17 cellular contexts compared by ENCODE assay signal in genomic region chr3:32794487-32795308, GRCh38. TPM values are rescaled to one million over a fixed set of nuclear protein-coding genes. Genes with fewer than 3 reads are reported as not detected.
DNase-seq lines count a peak whose midpoint lies in the region; ATAC-seq and TF ChIP-seq lines count a peak whose summit lies in the region.
"Had no signal": no experiment of that assay in that cellular context is flagged by ENCODE, and none has a peak within 500 bp of the region (broad histone marks: within the 10 kb centered on the region; RNA-seq: fewer than 3 reads in every experiment).

No MANE protein-coding gene starts in this region.

- H3K36me3 ChIP-seq in mammary epithelial cell (ENCODE audit: insufficient read depth, low read length) (no peaks in the 10 kb centered on the region), PC-9 (ENCODE audit: low read depth) (no peaks in the 10 kb centered on the region), upper lobe of right lung (no peaks in the 10 kb centered on the region)

- H3K4me2 ChIP-seq in mammary epithelial cell (ENCODE audit: insufficient read depth, low read depth, low read length): no peak overlapping the region
- peak overlapping the region; percentile 31; the same call in 1 of the 2 replicates for H3K4me2 ChIP-seq in PC-9

- H3K27me3 ChIP-seq in mammary epithelial cell (ENCODE audit: insufficient read depth, low read length) (no peaks in the 10 kb centered on the region), PC-9 (ENCODE audit: insufficient read depth, low read depth) (no peaks in the 10 kb centered on the region), upper lobe of right lung (no peaks in the 10 kb centered on the region)

- TF ChIP-seq CTCF in mammary epithelial cell (conservative IDR thresholded peaks at IDR 0.05 in 1 of 2, IDR thresholded peaks at IDR 0.05 in 1 of 2; ENCODE audit: extremely low read depth in 1 of 2, insufficient read depth in 1 of 2, low read depth in 1 of 2, low read length in 2 of 2) (no peak), PC-9 (conservative IDR thresholded peaks at IDR 0.05) (no peak), upper lobe of right lung (IDR thresholded peaks at IDR 0.05) (no peak)

- H3K79me2 ChIP-seq in mammary epithelial cell (ENCODE audit: insufficient read depth, low read length) (no peaks in the 10 kb centered on the region), PC-9 (ENCODE audit: low read depth) (no peaks in the 10 kb centered on the region)

- 60% methylated on average over 6 of the region's 8 CpGs for WGBS in mammary epithelial cell (ENCODE audit: low coverage, missing lambda C conversion rate)

- H3K9me3 ChIP-seq in mammary epithelial cell (replicated peaks; ENCODE audit: insufficient read depth, low read length) (no peaks in the 10 kb centered on the region), PC-9 (ENCODE audit: insufficient read depth, low read depth) (no peaks in the 10 kb centered on the region), upper lobe of right lung (no peaks in the 10 kb centered on the region)

- dilution Hi-C loops in mammary epithelial cell (cut with HindIII; ENCODE audit: low sequenced_read_pairs): no loop called here

- no peaks in the 10 kb centered on the region for H4K20me1 ChIP-seq in mammary epithelial cell (ENCODE audit: insufficient read depth, low read length)
- H4K20me1 ChIP-seq in PC-9 (ENCODE audit: insufficient read depth): no peaks in the 10 kb centered on the region

- peak; percentile 99 for ATAC-seq in upper lobe of right lung
- ATAC-seq in HG02852 (IDR thresholded peaks at IDR 0.05; ENCODE audit: unreplicated experiment): no peak
- ATAC-seq: activated CD8-positive, alpha-beta T cell treated with anti-CD3 and anti-CD28 coated beads, Interleukin-2, amount 10 ng/mL, durations not matched to agents 7 days and 5 days; esophagus mucosa; left colon; naive thymus-derived CD4-positive, alpha-beta T cell had no signal

- H3K4me1 ChIP-seq in mammary epithelial cell (ENCODE audit: insufficient read depth, low read length): no peaks in the 10 kb centered on the region
- peaks cover 12% of the 10 kb centered on the region for H3K4me1 ChIP-seq in PC-9 (replicated peaks; ENCODE audit: insufficient read depth)
- peaks cover 4% of the 10 kb centered on the region for H3K4me1 ChIP-seq in upper lobe of right lung

- H2AFZ ChIP-seq in mammary epithelial cell (ENCODE audit: low read depth, low read length): no peak overlapping the region
- no peak overlapping the region for H2AFZ ChIP-seq in PC-9

- in situ Hi-C loops in T47D (cut with HindIII; ENCODE audit: low pct_unique_long_range_greater_than_20kb, low sequenced_read_pairs) (no loop called here), mammary epithelial cell (cut with MboI; ENCODE audit: low sequenced_read_pairs in 2 of 2) (no loop called here)

- intact Hi-C loops in mammary epithelial cell (cut with micrococcal nuclease) (no loop called here), PC-9 (cut with micrococcal nuclease; ENCODE audit: unreplicated experiment) (no loop called here), upper lobe of right lung (cut with DNase I) (no loop called here)

- H3K9ac ChIP-seq in mammary epithelial cell (ENCODE audit: insufficient read depth, low read length): no peak overlapping the region

- H3K4me3 ChIP-seq in mammary epithelial cell (replicated peaks in 1 of 3; ENCODE audit: insufficient read depth in 1 of 3, low read depth in 2 of 3, low read length in 3 of 3) (no peak overlapping the region), PC-9 (no peak overlapping the region), upper lobe of right lung (no peak overlapping the region)

- DNase-seq in T47D (ENCODE audit: low read depth in 1 of 2, low spot score in 1 of 2) (peak; percentile 49 to 85), mammary epithelial cell (no peak), PC-9 (peak in 1 of 2 experiments; percentile 78), iris pigment epithelial cell (ENCODE audit: low read depth) (peak; percentile 65), upper lobe of right lung (peak; percentile 67), NCI-H2196 treated with DMSO at 0.1 percent for 48 hours (lab: John Stamatoyannopoulos, UW; ENCODE audit: unreplicated experiment) (no peak), NCI-H1048 (lab: John Stamatoyannopoulos, UW) (no peak)
- DNase-seq: activated CD8-positive, alpha-beta T cell treated with anti-CD3 and anti-CD28 coated beads, Interleukin-2, amount 10 ng/mL, durations not matched to agents 7 days and 5 days; amniotic stem cell; left colon; naive thymus-derived CD4-positive, alpha-beta T cell; NCI-H1417 treated with DMSO at 0.1 percent for 48 hours; OCI-M1 had no signal

- BruUV-seq in mammary epithelial cell (replicated peaks; lab: Mats Ljungman, UMichigan) (no TSS peak), PC-9 (replicated peaks; lab: Mats Ljungman, UMichigan) (no TSS peak)

- no peaks in the 10 kb centered on the region for H3K9me2 ChIP-seq in PC-9 (ENCODE audit: insufficient read depth)

- peaks cover 7% of the 10 kb centered on the region; the same call in 1 of the 2 replicates for H3F3A ChIP-seq in PC-9 (ENCODE audit: insufficient read depth, low read depth)

- CTCF ChIA-PET in mammary epithelial cell (lab: Charles Lee; ENCODE audit: low non-redundant PET): no interaction called here
- CTCF ChIA-PET in PC-9 (lab: Charles Lee): no interaction called here

- POLR2A ChIA-PET in PC-9 (lab: Charles Lee; ENCODE audit: unreplicated experiment): no interaction called here

- H3K27ac ChIP-seq in mammary epithelial cell (ENCODE audit: insufficient read depth, low read depth, low read length): no peak overlapping the region
- H3K27ac ChIP-seq in PC-9: peak overlapping the region; percentile 50
- peak overlapping the region; percentile 65 for H3K27ac ChIP-seq in upper lobe of right lung

RNA-seq across cellular contexts. Expression of gene TRIM71, which starts 23.1 kb away (rescaled TPM):
- total RNA-seq in mammary epithelial cell (under 1 TPM in 1 of 2 donors, not detected in 1; under 0.01 TPM), PC-9 (2021) (not detected in 2 replicates), upper lobe of right lung (2.2 TPM)
- polyA plus RNA-seq in mammary epithelial cell: 0.01 TPM
- not detected for polyA minus RNA-seq in mammary epithelial cell
- total RNA-seq: activated CD8-positive, alpha-beta T cell treated with anti-CD3 and anti-CD28 coated beads, Interleukin-2, amount 10 ng/mL, durations not matched to agents 7 days and 5 days; esophagus mucosa; left colon; NCI-H460; pulmonary artery endothelial cell had no signal
- polyA plus RNA-seq: naive thymus-derived CD4-positive, alpha-beta T cell had no signal

Comparison
In these comparisons a context has a peak if more than half of its experiments do, and no peak if none do; other contexts are left out.
1. DNase-seq: peak in T47D (2 of 2), iris pigment epithelial cell (single experiment) and upper lobe of right lung (single experiment); none in mammary epithelial cell (single experiment), NCI-H2196 treated with DMSO at 0.1 percent for 48 hours (single experiment) and NCI-H1048 (single experiment).